ENCODE assay signal across 8 cellular contexts in the genomic region with DNA sequence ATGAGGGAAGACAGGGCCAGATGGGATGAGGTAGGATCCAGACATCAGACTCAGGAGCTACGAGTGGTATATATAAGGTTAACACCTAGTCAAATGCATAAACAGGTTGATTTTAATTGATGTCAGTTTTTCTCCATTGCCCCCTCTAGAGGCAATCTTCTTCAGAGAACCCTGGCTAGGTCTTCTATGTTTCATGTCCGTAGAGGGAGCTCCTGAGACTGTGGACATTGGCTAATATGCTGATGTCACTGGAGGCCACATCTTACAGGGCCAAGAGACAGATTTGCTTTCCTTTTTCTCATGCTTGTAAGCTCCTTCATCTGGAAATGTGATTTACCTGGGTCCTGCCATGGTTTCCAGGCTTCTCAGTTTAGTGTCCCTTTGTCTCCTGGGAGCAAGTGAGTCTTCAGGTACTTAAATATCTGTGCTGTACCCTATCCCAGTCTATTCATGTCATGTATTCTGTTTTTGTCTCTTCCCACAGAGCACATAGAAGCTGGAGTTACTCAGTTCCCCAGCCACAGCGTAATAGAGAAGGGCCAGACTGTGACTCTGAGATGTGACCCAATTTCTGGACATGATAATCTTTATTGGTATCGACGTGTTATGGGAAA.
DNase-seq lines count a peak whose midpoint lies in the region; ATAC-seq, FAIRE-seq and TF ChIP-seq lines count a peak whose summit lies in the region.

No MANE protein-coding gene starts in this region.

- H3K27me3 Mint-ChIP-seq in activated naive CD8-positive, alpha-beta T cell treated with anti-CD3 and anti-CD28 coated beads, Interleukin-2, amount 50 U/mL, for 24 hours = no peaks in the 10 kb centered on the region

- no peaks in the 10 kb centered on the region for H3K36me3 Mint-ChIP-seq in activated naive CD8-positive, alpha-beta T cell treated with anti-CD3 and anti-CD28 coated beads, Interleukin-2, amount 50 U/mL, for 24 hours (ENCODE audit: low read depth)

- H3K4me3 ChIP-seq in GM12875 (ENCODE audit: low read depth, low read length) (no peak overlapping the region), HFF-Myc (replicated peaks; ENCODE audit: low read depth, low read length) (no peak overlapping the region), Loucy (ENCODE audit: low read length, poor library complexity, severe bottlenecking) (no peak overlapping the region), keratinocyte (ENCODE audit: control insufficient read depth in 2 of 3, extremely low read depth in 1 of 3, insufficient read depth in 2 of 3, low read depth in 1 of 3, low read length in 3 of 3) (no peak overlapping the region), esophagus muscularis mucosa (no peak overlapping the region)

- TF ChIP-seq CTCF in C4-2B (conservative IDR thresholded peaks at IDR 0.05) (peak; percentile 92), GM12875 (IDR thresholded peaks at IDR 0.05; ENCODE audit: borderline replicate concordance, insufficient read depth, low read depth, low read length) (peak; percentile 72), HFF-Myc (IDR thresholded peaks at IDR 0.05; ENCODE audit: low read depth, low read length, missing control alignments) (peak; percentile 80), Loucy (conservative IDR thresholded peaks at IDR 0.05; ENCODE audit: low read length) (peak; percentile 84), keratinocyte (optimal IDR thresholded peaks at IDR 0.05 in 1 of 3, IDR thresholded peaks at IDR 0.05 in 1 of 3, conservative IDR thresholded peaks at IDR 0.05 in 1 of 3; ENCODE audit: extremely low read depth in 1 of 3, insufficient read depth in 2 of 3, low read length in 3 of 3) (peak; percentile 63 to 82 (median 77)), esophagus muscularis mucosa (IDR thresholded peaks at IDR 0.05) (peak in 1 of 3 experiments; percentile 15)

- peak overlapping the region; percentile 62; the same call in 1 of the 2 replicates for H2AFZ ChIP-seq in Loucy (ENCODE audit: low read length)
- no peak overlapping the region for H2AFZ ChIP-seq in keratinocyte (ENCODE audit: control insufficient read depth, low read length)

- H3K4me1 ChIP-seq in Loucy (ENCODE audit: insufficient read depth, low read length, poor library complexity, severe bottlenecking) (peaks cover 30% of the 10 kb centered on the region), keratinocyte (ENCODE audit: control insufficient read depth, extremely low read depth, insufficient read depth, low read length) (peaks cover 24% of the 10 kb centered on the region), esophagus muscularis mucosa (peaks cover 0 to 4% (median 0%) of the 10 kb centered on the region in 4 donors)

- DNase-seq in HFF-Myc (ENCODE audit: extremely low read depth, low read depth) (no peak), keratinocyte (ENCODE audit: low read depth, low spot score) (no peak), esophagus muscularis mucosa (ENCODE audit: extremely low spot score) (no peak), NCI-H2196 (lab: John Stamatoyannopoulos, UW; ENCODE audit: unreplicated experiment) (no peak)
- no peak for DNase-seq in activated naive CD8-positive, alpha-beta T cell treated with anti-CD3 and anti-CD28 coated beads, Interleukin-2, amount 50 U/mL, for 24 hours

- H3K79me2 ChIP-seq in Loucy (ENCODE audit: insufficient read depth, low read length) = no peaks in the 10 kb centered on the region
- no peaks in the 10 kb centered on the region for H3K79me2 ChIP-seq in keratinocyte (ENCODE audit: control insufficient read depth, insufficient read depth, low read length)

- H3K27ac Mint-ChIP-seq in activated naive CD8-positive, alpha-beta T cell treated with anti-CD3 and anti-CD28 coated beads, Interleukin-2, amount 50 U/mL, for 24 hours = no peak overlapping the region

- H3K27me3 ChIP-seq in Loucy (ENCODE audit: insufficient read depth, low read length, poor library complexity, severe bottlenecking) (no peaks in the 10 kb centered on the region), keratinocyte (ENCODE audit: control insufficient read depth, extremely low read depth, insufficient read depth, low read length) (no peaks in the 10 kb centered on the region), esophagus muscularis mucosa (no peaks in the 10 kb centered on the region)

- peaks cover 8% of the 10 kb centered on the region for H3K4me1 Mint-ChIP-seq in activated naive CD8-positive, alpha-beta T cell treated with anti-CD3 and anti-CD28 coated beads, Interleukin-2, amount 50 U/mL, for 24 hours

- no peak for TF ChIP-seq POLR2A in esophagus muscularis mucosa (IDR thresholded peaks at IDR 0.05; ENCODE audit: low read depth)

- H3K27ac ChIP-seq in C4-2B (no peak overlapping the region), keratinocyte (ENCODE audit: control insufficient read depth, insufficient read depth, low read length) (no peak overlapping the region), esophagus muscularis mucosa (replicated peaks in 1 of 4) (no peak overlapping the region)

- H3K4me2 ChIP-seq in Loucy (ENCODE audit: low read depth, low read length, poor library complexity, severe bottlenecking) (peak overlapping the region; percentile 29), keratinocyte (ENCODE audit: control insufficient read depth, extremely low read depth, insufficient read depth, low read depth, low read length) (no peak overlapping the region)

- peak; percentile 75 for ATAC-seq in activated naive CD8-positive, alpha-beta T cell treated with anti-CD3 and anti-CD28 coated beads, Interleukin-2, amount 50 U/mL, for 24 hours

- WGBS in esophagus muscularis mucosa = 56% methylated on average over 5 of the region's 5 CpGs

- no peaks in the 10 kb centered on the region for H3K9me1 ChIP-seq in keratinocyte (ENCODE audit: control insufficient read depth, extremely low read depth, insufficient read depth, low read length)

- no peaks in the 10 kb centered on the region for H3F3A ChIP-seq in Loucy (ENCODE audit: low read depth)

- H3K36me3 ChIP-seq in Loucy (ENCODE audit: insufficient read depth, low read length) (no peaks in the 10 kb centered on the region), keratinocyte (ENCODE audit: control insufficient read depth in 2 of 2, extremely low read depth in 1 of 2, insufficient read depth in 2 of 2, low read length in 2 of 2) (no peaks in the 10 kb centered on the region), esophagus muscularis mucosa (no peaks in the 10 kb centered on the region)

- peak overlapping the region; percentile 42 for H3K4me3 Mint-ChIP-seq in activated naive CD8-positive, alpha-beta T cell treated with anti-CD3 and anti-CD28 coated beads, Interleukin-2, amount 50 U/mL, for 24 hours

- dilution Hi-C loops in keratinocyte (cut with MboI; ENCODE audit: extremely low pct_ligation_motif_present, low sequenced_read_pairs) = no loop called here

- no peaks in the 10 kb centered on the region for H3K9me3 ChIP-seq in Loucy (ENCODE audit: insufficient read depth, low read depth, low read length)
- no peaks in the 10 kb centered on the region for H3K9me3 ChIP-seq in keratinocyte (ENCODE audit: control insufficient read depth, low read depth, low read length)
- no peaks in the 10 kb centered on the region for H3K9me3 ChIP-seq in esophagus muscularis mucosa

- H4K20me1 ChIP-seq in Loucy (ENCODE audit: insufficient read depth, low read length, poor library complexity, severe bottlenecking) (no peaks in the 10 kb centered on the region), keratinocyte (ENCODE audit: control insufficient read depth, extremely low read depth, insufficient read depth, low read length) (no peaks in the 10 kb centered on the region)

- no peaks in the 10 kb centered on the region for H3K9me3 Mint-ChIP-seq in activated naive CD8-positive, alpha-beta T cell treated with anti-CD3 and anti-CD28 coated beads, Interleukin-2, amount 50 U/mL, for 24 hours

- no peak overlapping the region for H3K9ac ChIP-seq in Loucy (ENCODE audit: low read depth, low read length, poor library complexity, severe bottlenecking)
- H3K9ac ChIP-seq in keratinocyte (ENCODE audit: control insufficient read depth, extremely low read depth, insufficient read depth, low read length) = no peak overlapping the region

- intact Hi-C loops in esophagus muscularis mucosa (cut with DNase I) = no loop called here

- no peak for FAIRE-seq in keratinocyte (lab: Jason Lieb, UNC)

- no peaks in the 10 kb centered on the region for H3K9me2 ChIP-seq in Loucy (replicated peaks; ENCODE audit: low read depth, low read length)

- no peak for TF ChIP-seq EP300 in esophagus muscularis mucosa (IDR thresholded peaks at IDR 0.05)
